2 cellular contexts compared by ENCODE assay signal in the genomic region with DNA sequence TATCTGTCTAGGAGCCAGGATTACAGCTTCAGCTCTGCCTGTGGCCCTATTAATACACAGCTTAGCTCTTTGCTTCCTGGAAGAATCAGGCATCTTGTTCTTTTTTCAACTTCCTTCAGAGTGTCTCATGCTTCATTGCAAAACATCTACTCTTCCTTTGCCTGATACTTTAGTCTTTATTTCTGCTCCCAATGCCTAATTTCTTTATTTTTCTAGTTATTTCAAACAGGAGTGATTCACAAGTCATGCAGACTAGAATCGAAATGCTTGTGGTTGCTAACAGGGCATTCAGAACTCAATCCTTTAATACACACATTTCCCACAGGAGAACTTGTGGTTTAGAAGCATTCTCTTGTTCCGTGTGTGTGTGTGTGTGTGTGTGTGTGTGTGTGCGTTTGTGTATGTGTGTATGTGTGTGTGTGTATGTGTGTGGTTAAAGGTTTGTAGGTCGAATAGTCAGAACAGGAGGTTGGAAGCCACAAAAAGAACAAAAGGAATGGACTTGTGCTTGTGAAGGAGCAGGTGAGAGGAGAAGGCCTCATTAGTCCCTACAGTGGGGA.
TF ChIP-seq lines count a peak whose summit lies in the region.

No MANE protein-coding gene starts in this region.

TF ChIP-seq in HEK293, 187 proteins besides CTCF, POLR2A, EP300 and RAD21:
- TF ChIP-seq KLF9 (tag by site-specific recombination; IDR thresholded peaks at IDR 0.05; ENCODE audit: low read depth) (no peak), ZFP41 (tag by site-specific recombination; IDR thresholded peaks at IDR 0.05; ENCODE audit: borderline replicate concordance) (no peak)
- TF ChIP-seq, protein P1, sequence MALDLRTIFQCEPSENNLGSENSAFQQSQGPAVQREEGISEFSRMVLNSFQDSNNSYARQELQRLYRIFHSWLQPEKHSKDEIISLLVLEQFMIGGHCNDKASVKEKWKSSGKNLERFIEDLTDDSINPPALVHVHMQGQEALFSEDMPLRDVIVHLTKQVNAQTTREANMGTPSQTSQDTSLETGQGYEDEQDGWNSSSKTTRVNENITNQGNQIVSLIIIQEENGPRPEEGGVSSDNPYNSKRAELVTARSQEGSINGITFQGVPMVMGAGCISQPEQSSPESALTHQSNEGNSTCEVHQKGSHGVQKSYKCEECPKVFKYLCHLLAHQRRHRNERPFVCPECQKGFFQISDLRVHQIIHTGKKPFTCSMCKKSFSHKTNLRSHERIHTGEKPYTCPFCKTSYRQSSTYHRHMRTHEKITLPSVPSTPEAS (tag by site-specific recombination; IDR thresholded peaks at IDR 0.05): peak; percentile 66; the same call in 1 of the 2 replicates

TF ChIP-seq in SK-N-SH, 30 proteins besides CTCF, POLR2A, EP300 and RAD21:
- TF ChIP-seq MXI1 (IDR thresholded peaks at IDR 0.05; ENCODE audit: low read depth, low read length) (no peak), TCF12 (IDR thresholded peaks at IDR 0.05) (no peak), FOXM1 (IDR thresholded peaks at IDR 0.05; ENCODE audit: low read depth) (no peak), MEF2A (IDR thresholded peaks at IDR 0.05; ENCODE audit: borderline replicate concordance, low read depth) (no peak), ELF1 (IDR thresholded peaks at IDR 0.05) (no peak), TAF1 (IDR thresholded peaks at IDR 0.05; ENCODE audit: borderline replicate concordance, low read depth, low read length) (no peak)
- TF ChIP-seq, protein P2, sequence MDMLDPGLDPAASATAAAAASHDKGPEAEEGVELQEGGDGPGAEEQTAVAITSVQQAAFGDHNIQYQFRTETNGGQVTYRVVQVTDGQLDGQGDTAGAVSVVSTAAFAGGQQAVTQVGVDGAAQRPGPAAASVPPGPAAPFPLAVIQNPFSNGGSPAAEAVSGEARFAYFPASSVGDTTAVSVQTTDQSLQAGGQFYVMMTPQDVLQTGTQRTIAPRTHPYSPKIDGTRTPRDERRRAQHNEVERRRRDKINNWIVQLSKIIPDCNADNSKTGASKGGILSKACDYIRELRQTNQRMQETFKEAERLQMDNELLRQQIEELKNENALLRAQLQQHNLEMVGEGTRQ (IDR thresholded peaks at IDR 0.05; ENCODE audit: borderline replicate concordance, low read depth, low read length): no peak
- TF ChIP-seq, protein P3, sequence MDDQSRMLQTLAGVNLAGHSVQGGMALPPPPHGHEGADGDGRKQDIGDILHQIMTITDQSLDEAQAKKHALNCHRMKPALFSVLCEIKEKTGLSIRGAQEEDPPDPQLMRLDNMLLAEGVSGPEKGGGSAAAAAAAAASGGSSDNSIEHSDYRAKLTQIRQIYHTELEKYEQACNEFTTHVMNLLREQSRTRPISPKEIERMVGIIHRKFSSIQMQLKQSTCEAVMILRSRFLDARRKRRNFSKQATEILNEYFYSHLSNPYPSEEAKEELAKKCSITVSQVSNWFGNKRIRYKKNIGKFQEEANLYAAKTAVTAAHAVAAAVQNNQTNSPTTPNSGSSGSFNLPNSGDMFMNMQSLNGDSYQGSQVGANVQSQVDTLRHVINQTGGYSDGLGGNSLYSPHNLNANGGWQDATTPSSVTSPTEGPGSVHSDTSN (IDR thresholded peaks at IDR 0.05): no peak
- TF ChIP-seq, protein P4, sequence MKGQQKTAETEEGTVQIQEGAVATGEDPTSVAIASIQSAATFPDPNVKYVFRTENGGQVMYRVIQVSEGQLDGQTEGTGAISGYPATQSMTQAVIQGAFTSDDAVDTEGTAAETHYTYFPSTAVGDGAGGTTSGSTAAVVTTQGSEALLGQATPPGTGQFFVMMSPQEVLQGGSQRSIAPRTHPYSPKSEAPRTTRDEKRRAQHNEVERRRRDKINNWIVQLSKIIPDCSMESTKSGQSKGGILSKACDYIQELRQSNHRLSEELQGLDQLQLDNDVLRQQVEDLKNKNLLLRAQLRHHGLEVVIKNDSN (IDR thresholded peaks at IDR 0.05; ENCODE audit: borderline replicate concordance, low read depth): no peak
TF ChIP-seq in SK-N-SH: peak in this region for 0.
